24 cellular contexts compared by ENCODE assay signal in the genomic region with DNA sequence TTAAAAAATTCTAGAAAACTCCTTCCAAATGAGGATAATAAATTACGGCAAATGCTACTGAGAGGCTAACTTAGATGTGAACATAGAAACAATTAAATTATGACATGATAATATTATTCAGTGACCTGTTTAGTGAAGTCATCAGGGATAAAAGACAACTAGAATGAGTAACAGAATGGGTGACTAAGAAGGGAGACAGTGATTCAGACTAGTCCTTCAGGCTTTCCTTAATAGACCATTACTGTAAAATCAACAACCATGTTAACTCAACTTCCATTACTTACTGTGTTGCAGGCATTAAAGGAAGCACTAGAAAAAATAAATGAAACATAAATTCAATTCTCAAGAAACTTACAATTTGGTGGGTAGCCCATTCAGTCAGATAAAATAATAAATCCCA.
DNase-seq lines count a peak whose midpoint lies in the region; FAIRE-seq and TF ChIP-seq lines count a peak whose summit lies in the region.
"Had no signal": no experiment of that assay in that cellular context is flagged by ENCODE, and none has a peak within 500 bp of the region (broad histone marks: within the 10 kb centered on the region; RNA-seq: fewer than 3 reads in every experiment).

No MANE protein-coding gene starts in this region.

- no peak for TF ChIP-seq POLR2A in H54 (IDR thresholded peaks at IDR 0.05; ENCODE audit: low read depth, low read length)

- H3K9ac ChIP-seq in kidney (ENCODE audit: low read length in 2 of 2) = no peak overlapping the region

- DNase-seq in H54 (ENCODE audit: insufficient read length, low spot score) (peak; percentile 1), RWPE1 (ENCODE audit: low spot score) (peak; percentile 13), fibroblast of mammary gland (ENCODE audit: low read depth) (peak; percentile 21), renal cortical epithelial cell (ENCODE audit: low read depth) (peak; percentile 79), KG1 (lab: John Stamatoyannopoulos, UW) (no peak), kidney (no peak)
- no peak for DNase-seq in activated naive CD4-positive, alpha-beta T cell treated with Interleukin-2 at 50 U/mL for 16 hours
- DNase-seq: activated CD4-positive, alpha-beta T cell treated with anti-CD3 and anti-CD28 coated beads, Interleukin-2, amount 50 U/mL, for 48 hours; activated naive CD4-positive, alpha-beta T cell treated with anti-CD3 and anti-CD28 coated beads, Interleukin-2, amount 10 ng/mL, durations not matched to agents 7 days and 5 days; amniotic stem cell; C1 segment of cervical spinal cord; colonic mucosa; effector memory CD8-positive, alpha-beta T cell; MM.1S; NCI-H2029 treated with DMSO at 0.1 percent for 48 hours; NCI-H2227 treated with DMSO at 0.1 percent for 48 hours; right lobe of liver; RPMI8226; stimulated activated CD4-positive, alpha-beta T cell treated with anti-CD3 and anti-CD28 coated beads, Interleukin-4, amount 100 ng/mL, for 24 hours; trophoblast cell had no signal

- POLR2A ChIA-PET in RWPE1 (lab: Yijun Ruan, JAX; ENCODE audit: low non-redundant PET) = no interaction called here

- CTCF ChIA-PET in RWPE1 (lab: Yijun Ruan, JAX) = no interaction called here

- intact Hi-C loops in kidney (cut with DNase I) = no loop called here

- FAIRE-seq in H54 (lab: Jason Lieb, UNC) = no peak
- FAIRE-seq in kidney (lab: Jason Lieb, UNC) = no peak
- FAIRE-seq: GM12878, K562, keratinocyte, TTC549 had no signal

- TF ChIP-seq CTCF in RWPE1 (conservative IDR thresholded peaks at IDR 0.05; ENCODE audit: low read depth) = no peak
- no peak for TF ChIP-seq CTCF in fibroblast of mammary gland (conservative IDR thresholded peaks at IDR 0.05; ENCODE audit: control insufficient read depth, insufficient read depth, low read depth, low read length)
- TF ChIP-seq CTCF in kidney (IDR thresholded peaks at IDR 0.05; ENCODE audit: borderline replicate concordance, extremely low read depth, insufficient read depth) = no peak

- no peaks in the 10 kb centered on the region for H3K36me3 ChIP-seq in kidney (ENCODE audit: control insufficient read depth in 1 of 2, insufficient read depth in 2 of 2, low read length in 2 of 2)
- H3K36me3 ChIP-seq: colonic mucosa, right lobe of liver had no signal

- no peaks in the 10 kb centered on the region for H3K9me3 ChIP-seq in kidney (ENCODE audit: control insufficient read depth in 1 of 2, low read length in 2 of 2)
- H3K9me3 ChIP-seq: colonic mucosa, right lobe of liver had no signal

- no peak overlapping the region for H3K27ac ChIP-seq in RWPE1
- H3K27ac ChIP-seq in kidney (ENCODE audit: low read depth in 2 of 2, low read length in 2 of 2) = no peak overlapping the region
- H3K27ac ChIP-seq: colonic mucosa, right lobe of liver had no signal

- H3K4me1 ChIP-seq in kidney (ENCODE audit: control insufficient read depth in 1 of 2, insufficient read depth in 1 of 2, low read depth in 1 of 2, low read length in 2 of 2) = no peaks in the 10 kb centered on the region
- H3K4me1 ChIP-seq: colonic mucosa, right lobe of liver had no signal

- H3K4me3 ChIP-seq in fibroblast of mammary gland (ENCODE audit: control insufficient read depth, low read depth, low read length) = no peak overlapping the region
- no peak overlapping the region for H3K4me3 ChIP-seq in kidney (ENCODE audit: low read length in 2 of 2)
- H3K4me3 ChIP-seq: colonic mucosa, GM12878, K562, right lobe of liver had no signal

Comparison
In these comparisons a context has a peak if more than half of its experiments do, and no peak if none do; other contexts are left out.
1. DNase-seq: peak in H54 (single experiment), RWPE1 (single experiment), fibroblast of mammary gland (single experiment) and renal cortical epithelial cell (single experiment); none in KG1 (single experiment), kidney (single experiment) and activated naive CD4-positive, alpha-beta T cell treated with Interleukin-2 at 50 U/mL for 16 hours (single experiment).